In genomic region chr2:225465827-225466226, GRCh38 we compare ENCODE assay signal across 1 cellular context.
TF ChIP-seq lines count a peak whose summit lies in the region.

No MANE protein-coding gene starts in this region.

TF ChIP-seq in H1, 55 proteins besides CTCF, POLR2A, EP300 and RAD21:
- TF ChIP-seq MAX (IDR thresholded peaks at IDR 0.05): peak; percentile 84
- TF ChIP-seq USF2 (IDR thresholded peaks at IDR 0.05; ENCODE audit: low read length): 0 out of 2 replicates have a peak, but pooled peaks have one; percentile 17
- TF ChIP-seq POU5F1 (IDR thresholded peaks at IDR 0.05; ENCODE audit: low read depth, low read length): peak; percentile 87; the same call in 1 of the 2 replicates
- TF ChIP-seq RFX5 (IDR thresholded peaks at IDR 0.05; ENCODE audit: borderline replicate concordance, low read depth, low read length): no peak
- no peak for TF ChIP-seq MAFK (IDR thresholded peaks at IDR 0.05; ENCODE audit: low read depth, low read length)
- TF ChIP-seq NANOG (IDR thresholded peaks at IDR 0.05; ENCODE audit: insufficient read depth, low read depth, low read length, poor library complexity, severe bottlenecking): peak; percentile 80
- TF ChIP-seq, protein P1, sequence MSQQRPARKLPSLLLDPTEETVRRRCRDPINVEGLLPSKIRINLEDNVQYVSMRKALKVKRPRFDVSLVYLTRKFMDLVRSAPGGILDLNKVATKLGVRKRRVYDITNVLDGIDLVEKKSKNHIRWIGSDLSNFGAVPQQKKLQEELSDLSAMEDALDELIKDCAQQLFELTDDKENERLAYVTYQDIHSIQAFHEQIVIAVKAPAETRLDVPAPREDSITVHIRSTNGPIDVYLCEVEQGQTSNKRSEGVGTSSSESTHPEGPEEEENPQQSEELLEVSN (IDR thresholded peaks at IDR 0.05): peak; percentile 68
